8 cellular contexts compared by ENCODE assay signal in genomic region chr3:19946832-19947548, GRCh38. TPM values are rescaled to one million over a fixed set of nuclear protein-coding genes. Genes with fewer than 3 reads are reported as not detected.
DNase-seq lines count a peak whose midpoint lies in the region; ATAC-seq and TF ChIP-seq lines count a peak whose summit lies in the region.

TSS of gene RAB5A (plus strand) at chr3:19947097. CDS start at chr3:19950899, 3,802 bp downstream.

- POLR2A ChIA-PET in PC-3 (lab: Charles Lee; ENCODE audit: unreplicated experiment) = no interaction called here

- BruUV-seq in PC-3 (replicated peaks; lab: Mats Ljungman, UMichigan) = no TSS peak

- no peak; the same call in 1 of the 2 replicates for TF ChIP-seq EP300 in Ishikawa (IDR thresholded peaks at IDR 0.05; ENCODE audit: borderline replicate concordance)

- H3K36me3 ChIP-seq in PC-3 (ENCODE audit: low read depth, low read length) = peaks cover 4% of the 10 kb centered on the region
- no peaks in the 10 kb centered on the region for H3K36me3 ChIP-seq in mucosa of descending colon (ENCODE audit: low read depth)

- H3K9me3 ChIP-seq in PC-3 (ENCODE audit: low read length) (no peaks in the 10 kb centered on the region), mucosa of descending colon (no peaks in the 10 kb centered on the region)

- intact Hi-C loops in PC-3 (cut with micrococcal nuclease) = loop anchor here (1.0 kb wide), 3 partner anchors 58 to 239 kb away; partner anchors contain the start of gene SGO1
- intact Hi-C loops in mucosa of descending colon (cut with DNase I, micrococcal nuclease) = loop anchor here in 1 of 2 donors (10.0 kb wide), 1 partner anchor 98 kb away; the partner anchor contains the start of gene KAT2B

- H2AFZ ChIP-seq in PC-3 (ENCODE audit: low read length) = peak within 1 kb of the TSS; percentile 98

- peak; percentile 97 for DNase-seq in DMS114 treated with DMSO at 0.1 percent for 48 hours (lab: John Stamatoyannopoulos, UW; ENCODE audit: unreplicated experiment)
- DNase-seq in PC-3 = peak; percentile 99
- DNase-seq in activated T-cell treated with anti-CD3 and anti-CD28 coated beads for 48 hours (ENCODE audit: low read depth) = peak; percentile 96
- peak; percentile 99 for DNase-seq in epithelial cell of esophagus (ENCODE audit: low read depth)
- peak; percentile 99 for DNase-seq in mucosa of descending colon
- peak; percentile 96 for DNase-seq in stimulated activated CD8-positive, alpha-beta memory T cell treated with anti-CD3 and anti-CD28 coated beads, Interleukin-4, amount 100 ng/mL, for 24 hours (ENCODE audit: low read depth)

- H3K4me1 ChIP-seq in PC-3 (ENCODE audit: insufficient read depth, low read length) (peaks cover 38% of the 10 kb centered on the region), mucosa of descending colon (ENCODE audit: low read depth) (peaks cover 19% of the 10 kb centered on the region)

- H3K27ac ChIP-seq in PC-3 (ENCODE audit: low read length) = peak within 1 kb of the TSS; percentile 87

- H3K4me3 ChIP-seq in PC-3 (ENCODE audit: low read length) (peak within 1 kb of the TSS; percentile 87), epithelial cell of esophagus (ENCODE audit: low read length) (peak within 1 kb of the TSS; percentile 81), mucosa of descending colon (peak within 1 kb of the TSS; percentile 97)

- H4K20me1 ChIP-seq in PC-3 (ENCODE audit: low read length) = peaks cover 35% of the 10 kb centered on the region

- no peak for TF ChIP-seq RAD21 in Ishikawa (IDR thresholded peaks at IDR 0.05; ENCODE audit: low read depth)

- H3K27me3 ChIP-seq in PC-3 (ENCODE audit: low read length) = no peaks in the 10 kb centered on the region

- CTCF ChIA-PET in PC-3 (lab: Charles Lee) = no interaction called here

- no peaks in the 10 kb centered on the region for H3K9me2 ChIP-seq in PC-3 (replicated peaks; ENCODE audit: low read length)

- H3K79me2 ChIP-seq in PC-3 (ENCODE audit: low read length) = peaks cover 48% of the 10 kb centered on the region

- peak within 1 kb of the TSS; percentile 90 for H3K9ac ChIP-seq in PC-3 (ENCODE audit: low read length)

- TF ChIP-seq CTCF in PC-3 (conservative IDR thresholded peaks at IDR 0.05; ENCODE audit: low read depth, low read length) (no peak), epithelial cell of esophagus (IDR thresholded peaks at IDR 0.05; ENCODE audit: insufficient read depth, low read depth, low read length, missing control alignments) (no peak), mucosa of descending colon (IDR thresholded peaks at IDR 0.05) (no peak)

- no peaks in the 10 kb centered on the region for H3F3A ChIP-seq in PC-3 (ENCODE audit: low read length, unreplicated experiment)

- ATAC-seq in GM21576 (IDR thresholded peaks at IDR 0.05; ENCODE audit: unreplicated experiment) (peak; percentile 96), PC-3 (peak; percentile 88), mucosa of descending colon (peak; percentile 94)

- peak within 1 kb of the TSS; percentile 92 for H3K4me2 ChIP-seq in PC-3 (ENCODE audit: low read length)

TF ChIP-seq in Ishikawa, 13 proteins besides CTCF, POLR2A, EP300 and RAD21:
- TF ChIP-seq MAX (IDR thresholded peaks at IDR 0.05) = peak; percentile 58
- TF ChIP-seq YY1 (IDR thresholded peaks at IDR 0.05; ENCODE audit: low read depth) = peak; percentile 87
- TF ChIP-seq REST (IDR thresholded peaks at IDR 0.05; ENCODE audit: low read depth) = no peak
- TF ChIP-seq TEAD4 (IDR thresholded peaks at IDR 0.05) = peak; percentile 14; the same call in 1 of the 2 replicates
- peak; percentile 50; the same call in 1 of the 2 replicates for TF ChIP-seq TAF1 (IDR thresholded peaks at IDR 0.05; ENCODE audit: low read depth)
- TF ChIP-seq CEBPB (IDR thresholded peaks at IDR 0.05) = no peak
- peak; percentile 91 for TF ChIP-seq CREB1 (IDR thresholded peaks at IDR 0.05; ENCODE audit: low read depth)
- TF ChIP-seq USF1 (IDR thresholded peaks at IDR 0.05) = peak; percentile 96
- TF ChIP-seq TCF12 (IDR thresholded peaks at IDR 0.05; ENCODE audit: low read depth) = peak; percentile 50

RNA-seq across cellular contexts. Expression of gene RAB5A, which starts in this region (rescaled TPM):
- total RNA-seq in PC-3 (2014; rRNA removed) (61.3 and 86.8 TPM in 2 replicates), mucosa of descending colon (10 to 100 TPM; 68.6 to 73.4 (median 69.2) TPM)

Comparison
In these comparisons a context has a peak if more than half of its experiments do, and no peak if none do; other contexts are left out.
1. Peak in every context shown above with its lines: DNase-seq, ATAC-seq, H3K4me3 ChIP-seq and H3K27ac ChIP-seq.